ENCODE assay signal across 1 cellular context in the genomic region with DNA sequence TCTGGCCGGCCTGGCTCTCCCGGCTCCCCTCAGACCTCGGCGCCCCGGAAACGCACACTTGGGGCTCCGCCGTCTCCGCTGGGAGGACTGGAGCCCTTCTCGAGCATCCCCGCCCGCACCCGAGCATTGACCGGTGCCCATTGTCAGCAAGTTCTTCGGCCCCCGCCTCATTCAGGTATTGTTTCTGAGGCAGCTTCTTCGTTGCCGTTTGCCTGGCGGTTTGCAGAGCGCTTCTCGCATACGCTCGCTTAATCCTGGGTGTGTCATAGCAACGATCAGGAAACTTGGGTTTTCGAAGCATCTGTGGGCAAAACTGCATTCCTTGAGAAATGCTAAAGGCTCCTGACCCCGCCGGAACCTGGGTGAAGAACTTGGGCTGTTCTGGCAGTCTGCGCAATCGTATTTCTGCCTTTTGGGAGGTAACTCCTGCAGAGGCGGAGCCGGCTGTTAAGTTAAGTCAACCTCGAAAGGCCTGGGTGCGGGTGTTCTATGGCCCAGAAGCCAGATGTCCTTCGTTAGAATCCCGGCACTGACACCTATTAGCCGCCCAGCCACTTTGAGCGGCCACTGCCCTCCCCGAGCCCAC.
TF ChIP-seq lines count a peak whose summit lies in the region.

No MANE protein-coding gene starts in this region.

TF ChIP-seq in HCT116, 20 proteins besides CTCF, POLR2A, EP300 and RAD21 (continued from another document):
- TF ChIP-seq, protein P1, sequence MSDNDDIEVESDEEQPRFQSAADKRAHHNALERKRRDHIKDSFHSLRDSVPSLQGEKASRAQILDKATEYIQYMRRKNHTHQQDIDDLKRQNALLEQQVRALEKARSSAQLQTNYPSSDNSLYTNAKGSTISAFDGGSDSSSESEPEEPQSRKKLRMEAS (IDR thresholded peaks at IDR 0.05): no peak
- TF ChIP-seq TCF7L2 (IDR thresholded peaks at IDR 0.05; ENCODE audit: borderline replicate concordance, extremely low read depth, insufficient read depth, insufficient read length) (no peak), ZNF274 (IDR thresholded peaks at IDR 0.05; ENCODE audit: low read depth, low read length) (no peak), SRF (IDR thresholded peaks at IDR 0.05; ENCODE audit: low read depth) (no peak)
